16 cellular contexts compared by ENCODE assay signal in the genomic region with DNA sequence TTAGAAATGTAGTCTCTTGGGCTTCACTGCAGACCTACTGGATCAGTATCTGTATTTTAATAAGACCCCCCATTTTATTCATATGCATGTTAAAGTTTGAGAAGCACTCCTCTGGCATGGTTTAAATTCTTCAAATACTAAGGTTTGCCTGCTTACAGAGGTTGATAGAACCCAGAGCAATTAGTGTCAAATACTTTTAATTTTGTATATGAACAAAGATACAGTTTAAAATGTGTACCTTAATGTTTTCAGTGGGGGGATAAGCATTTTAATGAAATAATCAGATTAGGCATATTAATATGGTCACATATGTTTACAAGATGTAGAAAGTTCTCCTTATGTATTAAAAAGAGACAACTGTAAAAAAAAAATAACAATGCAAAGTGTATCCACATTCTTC. TPM values are rescaled to one million over a fixed set of nuclear protein-coding genes. Genes with fewer than 3 reads are reported as not detected.
DNase-seq lines count a peak whose midpoint lies in the region; ATAC-seq, FAIRE-seq and TF ChIP-seq lines count a peak whose summit lies in the region.
"Had no signal": no experiment of that assay in that cellular context is flagged by ENCODE, and none has a peak within 500 bp of the region (broad histone marks: within the 10 kb centered on the region; RNA-seq: fewer than 3 reads in every experiment).

No MANE protein-coding gene starts in this region.

- POLR2A ChIA-PET in Panc1 (lab: Charles Lee), result no interaction called here
- POLR2A ChIA-PET in H1 (lab: Charles Lee; ENCODE audit: partially characterized antibody), result no interaction called here

- no peak for TF ChIP-seq EP300 in H1 (IDR thresholded peaks at IDR 0.05; ENCODE audit: borderline replicate concordance in 1 of 2, low read depth in 2 of 2, low read length in 2 of 2)

- H3K9me3 ChIP-seq in Panc1 (ENCODE audit: control insufficient read depth, insufficient read depth, low read depth, low read length) (no peaks in the 10 kb centered on the region), H1 (ENCODE audit: insufficient read depth in 2 of 2, low read depth in 1 of 2, low read length in 1 of 2) (no peaks in the 10 kb centered on the region), gastrocnemius medialis (no peaks in the 10 kb centered on the region)

- no peak overlapping the region for H3K14ac ChIP-seq in H1 (ENCODE audit: insufficient read length)

- no peaks in the 10 kb centered on the region for H3K79me1 ChIP-seq in H1 (ENCODE audit: low read depth, low read length)

- H2BK15ac ChIP-seq in H1 (ENCODE audit: low read length), result no peak overlapping the region

- no peak for TF ChIP-seq CTCF in Panc1 (IDR thresholded peaks at IDR 0.05)
- TF ChIP-seq CTCF in H1 (IDR thresholded peaks at IDR 0.05; ENCODE audit: control extremely low read depth in 1 of 3, insufficient read depth in 1 of 3, low read depth in 1 of 3, low read length in 3 of 3), result no peak
- no peak for TF ChIP-seq CTCF in gastrocnemius medialis (IDR thresholded peaks at IDR 0.05 in 4 of 5, conservative IDR thresholded peaks at IDR 0.05 in 1 of 5)

- no peak for FAIRE-seq in H1 (lab: Jason Lieb, UNC)
- FAIRE-seq in GM19239 (lab: Jason Lieb, UNC), result no peak
- FAIRE-seq: RCC 7860 had no signal

- H3K4ac ChIP-seq in H1 (replicated peaks; ENCODE audit: insufficient read length, low read depth, low read length), result no peak overlapping the region

- H3K36me3 ChIP-seq in Panc1 (ENCODE audit: control insufficient read depth, insufficient read depth, low read length), result no peaks in the 10 kb centered on the region
- no peaks in the 10 kb centered on the region for H3K36me3 ChIP-seq in H1 (ENCODE audit: control insufficient read depth in 2 of 4, insufficient read depth in 4 of 4, low read length in 3 of 4)
- no peaks in the 10 kb centered on the region for H3K36me3 ChIP-seq in gastrocnemius medialis

- TF ChIP-seq POLR2A in H1 (IDR thresholded peaks at IDR 0.05; ENCODE audit: control extremely low read depth in 1 of 2, low read depth in 2 of 2, low read length in 2 of 2) (no peak), gastrocnemius medialis (IDR thresholded peaks at IDR 0.05) (no peak)

- no peak overlapping the region for H2AK5ac ChIP-seq in H1 (ENCODE audit: low read depth, low read length)

- H4K5ac ChIP-seq in H1 (ENCODE audit: insufficient read length, low read depth, low read length), result peak overlapping the region; percentile 15

- H2BK20ac ChIP-seq in H1 (ENCODE audit: low read length), result 0 out of 2 replicates have a peak overlapping the region, but pooled peaks have one; percentile 34

- peak overlapping the region in 1 of 2 experiments; percentile 48; a peak in 1 of 4 replicates for H3K4me2 ChIP-seq in H1 (ENCODE audit: insufficient read depth in 1 of 2, low read depth in 2 of 2, low read length in 2 of 2)

- TF ChIP-seq RAD21 in H1 (IDR thresholded peaks at IDR 0.05 in 1 of 2, conservative IDR thresholded peaks at IDR 0.05 in 1 of 2; ENCODE audit: low read depth in 2 of 2, low read length in 2 of 2), result no peak

- H3K23me2 ChIP-seq in H1 (ENCODE audit: low read depth, low read length), result peaks cover 2% of the 10 kb centered on the region; the same call in 1 of the 2 replicates

- no peaks in the 10 kb centered on the region for H3K79me2 ChIP-seq in H1 (ENCODE audit: control insufficient read depth in 1 of 2, insufficient read depth in 2 of 2, low read length in 2 of 2)

- no peak overlapping the region for H2AFZ ChIP-seq in H1 (ENCODE audit: low read length)

- H3K9ac ChIP-seq in H1 (replicated peaks in 1 of 4; ENCODE audit: extremely low read depth in 1 of 4, low read depth in 3 of 4, low read length in 3 of 4), result no peak overlapping the region

- H4K20me1 ChIP-seq in H1 (replicated peaks in 1 of 2; ENCODE audit: control insufficient read depth in 1 of 2, insufficient read depth in 2 of 2, low read length in 2 of 2), result no peaks in the 10 kb centered on the region

- no peak overlapping the region for H3K4me3 ChIP-seq in Panc1 (ENCODE audit: low read depth in 2 of 2, low read length in 2 of 2)
- no peak overlapping the region for H3K4me3 ChIP-seq in H1 (ENCODE audit: extremely low read depth in 1 of 4, insufficient read depth in 2 of 4, low read depth in 3 of 4, low read length in 4 of 4)
- H3K4me3 ChIP-seq in gastrocnemius medialis, result no peak overlapping the region

- H4K8ac ChIP-seq in H1 (ENCODE audit: extremely low read depth, insufficient read depth, low read length), result no peak overlapping the region

- H2BK5ac ChIP-seq in H1 (ENCODE audit: low read depth, low read length), result peak overlapping the region; percentile 73; the same call in 1 of the 2 replicates

- H2BK120ac ChIP-seq in H1 (replicated peaks; ENCODE audit: low read depth, low read length), result no peak overlapping the region

- no peak overlapping the region for H4K91ac ChIP-seq in H1 (replicated peaks; ENCODE audit: insufficient read length, low read length)

- no peak overlapping the region for H3K23ac ChIP-seq in H1 (ENCODE audit: insufficient read length)

- H3K27me3 ChIP-seq in Panc1 (ENCODE audit: control insufficient read depth, insufficient read depth, low read length), result no peaks in the 10 kb centered on the region
- H3K27me3 ChIP-seq in H1 (replicated peaks in 1 of 4; ENCODE audit: control insufficient read depth in 3 of 4, extremely low read depth in 1 of 4, insufficient read depth in 3 of 4, low read length in 3 of 4), result no peaks in the 10 kb centered on the region
- H3K27me3 ChIP-seq in gastrocnemius medialis, result no peaks in the 10 kb centered on the region

- in situ Hi-C loops in Panc1 (cut with HindIII; ENCODE audit: low pct_unique_long_range_greater_than_20kb, low sequenced_read_pairs) (no loop called here), gastrocnemius medialis (cut with MboI; ENCODE audit: low sequenced_read_pairs in 4 of 4) (no loop called here)

- CTCF ChIA-PET in Panc1 (lab: Charles Lee) (no interaction called here), H1 (lab: Charles Lee; ENCODE audit: partially characterized antibody) (interaction anchor here (0.8 kb wide), 1 partner anchor 159 kb away, joined by 3 read pairs; no protein-coding TSS in a partner anchor)

- H3K27ac ChIP-seq in Panc1 (ENCODE audit: low read length) (peak overlapping the region; percentile 89), H1 (ENCODE audit: low read depth, low read length) (no peak overlapping the region), gastrocnemius medialis (peak overlapping the region; percentile 91 to 94 (median 93))

- no TSS peak for BruUV-seq in Panc1 (replicated peaks; lab: Mats Ljungman, UMichigan)

- DNase-seq in EH (ENCODE audit: low read depth), result peak; percentile 10
- no peak for DNase-seq in Panc1 (ENCODE audit: low read depth, low spot score)
- no peak for DNase-seq in H1 (ENCODE audit: low read depth in 1 of 2, low spot score in 2 of 2)
- DNase-seq in gastrocnemius medialis, result no peak
- no peak for DNase-seq in NCI-H2029 (lab: John Stamatoyannopoulos, UW)
- DNase-seq in NCI-H69 (lab: John Stamatoyannopoulos, UW), result no peak
- DNase-seq in GM19239 (ENCODE audit: insufficient read length, low spot score), result no peak
- DNase-seq: ACHN, AML-193, COR-L47, KBM-7, NCI-H1436, NCI-H2029 treated with DMSO at 0.1 percent for 48 hours, NCI-H510A had no signal

- ATAC-seq in Panc1, result no peak
- no peak for ATAC-seq in gastrocnemius medialis
- no peak for ATAC-seq in GM19395 (IDR thresholded peaks at IDR 0.05; ENCODE audit: unreplicated experiment)

- H3K4me1 ChIP-seq in Panc1 (ENCODE audit: control insufficient read depth, insufficient read depth, low read length) (peaks cover 43% of the 10 kb centered on the region), H1 (replicated peaks in 1 of 4; ENCODE audit: control insufficient read depth in 3 of 4, insufficient read depth in 4 of 4, low read length in 3 of 4) (peaks cover 0 to 10% (median 6%) of the 10 kb centered on the region in 4 experiments; a peak in 5 of 7 replicates), gastrocnemius medialis (peaks cover 44 to 49% of the 10 kb centered on the region in 2 donors)

- H3K56ac ChIP-seq in H1 (replicated peaks; ENCODE audit: insufficient read length, low read depth, low read length), result no peak overlapping the region

- intact Hi-C loops in Panc1 (cut with micrococcal nuclease; ENCODE audit: unreplicated experiment) (no loop called here), gastrocnemius medialis (cut with DNase I; ENCODE audit: low total_unique reads) (no loop called here)

- H3K18ac ChIP-seq in H1 (ENCODE audit: extremely low read depth, low read length), result no peak overlapping the region

- no peak overlapping the region; the same call in 1 of the 2 replicates for H2BK12ac ChIP-seq in H1 (ENCODE audit: low read depth, low read length)

TF ChIP-seq in H1, 55 proteins besides CTCF, POLR2A, EP300 and RAD21 (continues in another document):
- TF ChIP-seq TEAD4 (IDR thresholded peaks at IDR 0.05; ENCODE audit: low read depth, low read length) (no peak), SIX5 (IDR thresholded peaks at IDR 0.05; ENCODE audit: low read depth, low read length) (no peak), CHD1 (IDR thresholded peaks at IDR 0.05; ENCODE audit: low read depth, low read length) (no peak)

RNA-seq across cellular contexts. Expression of gene EPS15, which starts 40.4 kb away (rescaled TPM):
- 54.4 TPM for total RNA-seq in Panc1 (2021; ENCODE audit: unreplicated experiment)
- polyA plus RNA-seq in Panc1 (2012; ENCODE audit: insufficient read length), result 15.4 TPM
- 51.2 and 57.2 TPM in 2 replicates for total RNA-seq in H1 (2021; fragmentation: NEBNext Ultra II Directional; extraction: Animal tissue kit (Norgen Biotek cat#: 25700))
- polyA plus RNA-seq in H1 (2011; rRNA removed), result 11.5 and 15.9 TPM in 2 replicates
- 27.7 TPM for polyA plus RNA-seq in H1 (2011; cell fraction: cytosol; rRNA removed)
- polyA plus RNA-seq in H1 (2011; cell fraction: nucleus; rRNA removed), result 11.7 TPM
- 20.3 to 36.4 TPM (median 22.5 TPM) in 4 replicates for polyA plus RNA-seq in H1 (2012, experiment 1 of 2)
- 1.5 TPM for polyA plus RNA-seq in H1 (2012, experiment 2 of 2)
- 34.0 TPM for polyA plus RNA-seq in H1 (2013, experiment 1 of 2)
- 32.8 TPM for polyA plus RNA-seq in H1 (2013, experiment 2 of 2)
- polyA minus RNA-seq in H1 (2011; rRNA and poly(A)+ RNA removed), result 36.5 and 47.3 TPM in 2 replicates
- polyA minus RNA-seq in H1 (2011; cell fraction: cytosol; rRNA and poly(A)+ RNA removed), result 29.7 TPM
- polyA minus RNA-seq in H1 (2011; cell fraction: nucleus; rRNA and poly(A)+ RNA removed), result 56.1 TPM
- 100 to 1,000 TPM in 1 of 4 donors, 10 to 100 TPM in 3; 44.8 to 121 (median 71.0) TPM for total RNA-seq in gastrocnemius medialis

RNA-seq across cellular contexts. Expression of gene OSBPL9, which starts 57.4 kb away (rescaled TPM):
- total RNA-seq in Panc1 (2021; ENCODE audit: unreplicated experiment) (85.5 TPM), gastrocnemius medialis (100 to 1,000 TPM in 3 of 4 donors, 10 to 100 TPM in 1; 65.8 to 206 (median 136) TPM)
- 63.5 TPM for polyA plus RNA-seq in Panc1 (2012; ENCODE audit: insufficient read length)
- 62.3 and 71.6 TPM in 2 replicates for total RNA-seq in H1 (2021; fragmentation: NEBNext Ultra II Directional; extraction: Animal tissue kit (Norgen Biotek cat#: 25700))
- 40.5 and 58.2 TPM in 2 replicates for polyA plus RNA-seq in H1 (2011; rRNA removed)
- 46.1 TPM for polyA plus RNA-seq in H1 (2011; cell fraction: cytosol; rRNA removed)
- polyA plus RNA-seq in H1 (2011; cell fraction: nucleus; rRNA removed), result 63.8 TPM
- 41.1 to 64.3 TPM (median 51.2 TPM) in 4 replicates for polyA plus RNA-seq in H1 (2012, experiment 1 of 2)
- polyA plus RNA-seq in H1 (2012, experiment 2 of 2), result 3.8 TPM
- polyA plus RNA-seq in H1 (2013, experiment 1 of 2), result 52.9 TPM
- polyA plus RNA-seq in H1 (2013, experiment 2 of 2), result 54.7 TPM
- polyA minus RNA-seq in H1 (2011; rRNA and poly(A)+ RNA removed), result 140 and 178 TPM in 2 replicates
- polyA minus RNA-seq in H1 (2011; cell fraction: cytosol; rRNA and poly(A)+ RNA removed), result 62.7 TPM
- polyA minus RNA-seq in H1 (2011; cell fraction: nucleus; rRNA and poly(A)+ RNA removed), result 120 TPM
